8 cellular contexts compared by ENCODE assay signal in the genomic region with DNA sequence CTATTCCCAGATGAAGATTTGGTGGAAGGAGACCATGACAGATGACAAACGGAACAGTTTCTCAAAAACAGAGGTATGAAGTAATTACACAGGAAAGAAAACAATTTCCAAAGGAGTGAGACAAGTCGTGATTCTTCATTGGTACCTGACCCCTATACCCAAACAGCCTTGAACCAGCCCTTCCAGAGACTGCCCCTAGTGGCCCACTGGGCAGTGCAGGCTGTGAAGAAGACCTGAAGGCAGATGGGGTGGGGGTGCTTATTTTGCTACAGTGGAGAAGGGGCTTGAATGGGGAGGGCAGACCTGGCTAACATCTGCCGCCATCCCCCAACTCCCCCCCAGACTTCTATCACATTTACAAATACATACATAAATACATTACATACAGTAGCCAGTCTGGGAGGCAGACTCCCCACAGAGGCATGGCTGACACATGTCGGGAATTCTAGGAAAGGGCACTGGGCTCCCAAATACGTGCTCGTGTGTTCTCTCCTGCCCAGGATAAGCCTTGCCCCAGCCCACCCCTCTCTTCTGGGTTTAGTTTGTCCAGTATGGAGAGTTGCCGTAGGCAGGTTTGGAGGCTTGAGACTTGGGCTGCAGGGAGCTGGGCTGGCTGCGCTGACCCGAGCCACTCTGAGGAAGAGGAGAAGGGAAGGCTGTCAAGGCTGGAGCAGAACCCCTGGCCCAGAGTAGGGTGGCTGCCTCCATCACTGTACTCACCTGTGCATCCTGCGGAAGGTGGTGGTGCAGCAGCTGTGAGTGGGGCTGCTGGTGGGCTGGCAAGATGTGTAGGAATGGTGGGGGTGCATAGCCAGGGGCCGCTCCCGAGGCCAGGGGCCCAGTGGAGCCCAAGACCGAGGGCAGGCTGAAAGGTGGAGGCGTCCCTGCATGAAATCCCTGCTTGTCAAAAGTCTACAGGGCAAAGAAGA.
DNase-seq lines count a peak whose midpoint lies in the region; ATAC-seq and TF ChIP-seq lines count a peak whose summit lies in the region.

No MANE protein-coding gene starts in this region.

- DNase-seq in activated naive CD4-positive, alpha-beta T cell treated with Interleukin-2 at 50 U/mL for 16 hours = peak; percentile 31
- no peak for DNase-seq in activated naive CD4-positive, alpha-beta T cell (lab: John Stamatoyannopoulos, UW)
- DNase-seq in NCI-H1694 (lab: John Stamatoyannopoulos, UW) (peak; percentile 6), astrocyte of the spinal cord (ENCODE audit: low read depth, low spot score) (peak; percentile 22), myocyte (ENCODE audit: low read depth) (peak; percentile 28), NCI-H1417 treated with DMSO at 0.1 percent for 48 hours (lab: John Stamatoyannopoulos, UW) (no peak), NCI-H1930 (lab: John Stamatoyannopoulos, UW) (no peak)

- peak; percentile 86 for TF ChIP-seq CTCF in astrocyte of the spinal cord (IDR thresholded peaks at IDR 0.05; ENCODE audit: low read depth, low read length)

- H3K4me3 ChIP-seq in astrocyte of the spinal cord (ENCODE audit: low read depth, low read length) = no peak overlapping the region

- in situ Hi-C loops in astrocyte of the spinal cord (cut with HindIII; ENCODE audit: low sequenced_read_pairs) = no loop called here

- no peak for ATAC-seq in GM18907 (IDR thresholded peaks at IDR 0.05; ENCODE audit: unreplicated experiment)

Comparison
In these comparisons a context has a peak if more than half of its experiments do, and no peak if none do; other contexts are left out.
1. DNase-seq: peak in activated naive CD4-positive, alpha-beta T cell treated with Interleukin-2 at 50 U/mL for 16 hours (single experiment), NCI-H1694 (single experiment), astrocyte of the spinal cord (single experiment) and myocyte (single experiment); none in activated naive CD4-positive, alpha-beta T cell (0 of 4), NCI-H1417 treated with DMSO at 0.1 percent for 48 hours (single experiment) and NCI-H1930 (0 of 2).